In genomic region chr6:5214570-5215052, GRCh38 we compare ENCODE assay signal across 9 cellular contexts. TPM values are rescaled to one million over a fixed set of nuclear protein-coding genes. Genes with fewer than 3 reads are reported as not detected.
DNase-seq lines count a peak whose midpoint lies in the region; ATAC-seq and TF ChIP-seq lines count a peak whose summit lies in the region.
"Had no signal": no experiment of that assay in that cellular context is flagged by ENCODE, and none has a peak within 500 bp of the region (broad histone marks: within the 10 kb centered on the region; RNA-seq: fewer than 3 reads in every experiment).

No MANE protein-coding gene starts in this region.

- H3K36me3 ChIP-seq in body of pancreas (replicated peaks in 1 of 2; ENCODE audit: insufficient read depth in 1 of 2, low read depth in 2 of 2): peaks cover 0 to 3% of the 10 kb centered on the region in 2 donors
- no peaks in the 10 kb centered on the region for H3K36me3 ChIP-seq in thoracic aorta
- H3K36me3 ChIP-seq in suprapubic skin: peaks cover 11% of the 10 kb centered on the region

- ATAC-seq in body of pancreas: no peak
- ATAC-seq in left colon: peak; percentile 56
- ATAC-seq in thoracic aorta (ENCODE audit: insufficient number of reproducible peaks, low FRiP score, low read depth): peak; percentile 82

- TF ChIP-seq EP300 in suprapubic skin (IDR thresholded peaks at IDR 0.05): no peak

- H3K9me3 ChIP-seq in body of pancreas (no peaks in the 10 kb centered on the region), thoracic aorta (no peaks in the 10 kb centered on the region), suprapubic skin (no peaks in the 10 kb centered on the region)

- intact Hi-C loops in body of pancreas (cut with DNase I) (no loop called here), left colon (cut with DNase I, micrococcal nuclease) (no loop called here)

- no peaks in the 10 kb centered on the region for H3K27me3 ChIP-seq in body of pancreas
- H3K27me3 ChIP-seq in thoracic aorta (replicated peaks; ENCODE audit: insufficient read depth): no peaks in the 10 kb centered on the region
- no peaks in the 10 kb centered on the region for H3K27me3 ChIP-seq in suprapubic skin

- TF ChIP-seq CTCF in GM10266 (IDR thresholded peaks at IDR 0.05; ENCODE audit: control insufficient read depth, insufficient read depth, low read depth, missing control alignments) (peak; percentile 70), body of pancreas (IDR thresholded peaks at IDR 0.05) (peak in 4 of 7 experiments; percentile 21 to 32 (median 29)), thoracic aorta (IDR thresholded peaks at IDR 0.05) (peak; percentile 76), suprapubic skin (IDR thresholded peaks at IDR 0.05) (peak in 1 of 2 donors; percentile 36)

- DNase-seq in GM10266 (ENCODE audit: extremely low spot score) (no peak), NAMALWA (ENCODE audit: low spot score) (peak; percentile 21), body of pancreas (peak in 2 of 4 donors; percentile 14 to 22), left colon (peak in 1 of 2 donors; percentile 35), thoracic aorta (ENCODE audit: low spot score) (no peak), suprapubic skin (ENCODE audit: low spot score in 2 of 2) (no peak), NCI-H2029 (lab: John Stamatoyannopoulos, UW) (no peak), DMS153 treated with DMSO at 0.1 percent for 48 hours (lab: John Stamatoyannopoulos, UW; ENCODE audit: unreplicated experiment) (no peak)

- 66 to 77% methylated on average over 10 of the region's 10 CpGs for WGBS in body of pancreas, 2 donors
- WGBS in suprapubic skin: 66% methylated on average over 10 of the region's 10 CpGs

- TF ChIP-seq POLR2A in body of pancreas (IDR thresholded peaks at IDR 0.05) (no peak), suprapubic skin (IDR thresholded peaks at IDR 0.05) (no peak)

- no peaks in the 10 kb centered on the region for H3K4me1 ChIP-seq in body of pancreas
- H3K4me1 ChIP-seq in thoracic aorta (ENCODE audit: control insufficient read depth in 1 of 2, low read depth in 2 of 2): peaks cover 12 to 52% of the 10 kb centered on the region in 2 donors
- no peaks in the 10 kb centered on the region for H3K4me1 ChIP-seq in suprapubic skin

- H3K27ac ChIP-seq in body of pancreas (no peak overlapping the region), thoracic aorta (peak overlapping the region; percentile 9 to 23), suprapubic skin (no peak overlapping the region)
- H3K27ac ChIP-seq: skin epidermis had no signal

- H3K4me3 ChIP-seq in body of pancreas (no peak overlapping the region), thoracic aorta (peak overlapping the region; percentile 37), suprapubic skin (no peak overlapping the region)
- H3K4me3 ChIP-seq: skin epidermis had no signal

RNA-seq across cellular contexts. Expression of gene LYRM4, which starts 46.1 kb away (rescaled TPM):
- total RNA-seq in body of pancreas (10 to 100 TPM; 15.3 to 18.5 TPM), left colon (10 to 100 TPM; 12.1 to 12.5 TPM), thoracic aorta (10 to 100 TPM in 1 of 2 donors, 1 to 10 TPM in 1; 6.9 to 27.2 TPM), suprapubic skin (10 to 100 TPM; 16.1 to 37.5 (median 19.6) TPM)

RNA-seq across cellular contexts. Expression of gene FARS2, which starts 46.7 kb away (rescaled TPM):
- total RNA-seq in body of pancreas (1 to 10 TPM; 6.5 to 9.6 TPM), left colon (10 to 100 TPM; 15.4 to 15.7 TPM), thoracic aorta (10 to 100 TPM; 10.4 to 11.6 TPM), suprapubic skin (10 to 100 TPM; 15.0 to 22.4 (median 20.1) TPM)

Comparison
In these comparisons a context has a peak if more than half of its experiments do, and no peak if none do; other contexts are left out.
1. H3K27ac ChIP-seq: peak in thoracic aorta (2 of 2); none in body of pancreas (0 of 4) and suprapubic skin (single experiment).